In the genomic region with DNA sequence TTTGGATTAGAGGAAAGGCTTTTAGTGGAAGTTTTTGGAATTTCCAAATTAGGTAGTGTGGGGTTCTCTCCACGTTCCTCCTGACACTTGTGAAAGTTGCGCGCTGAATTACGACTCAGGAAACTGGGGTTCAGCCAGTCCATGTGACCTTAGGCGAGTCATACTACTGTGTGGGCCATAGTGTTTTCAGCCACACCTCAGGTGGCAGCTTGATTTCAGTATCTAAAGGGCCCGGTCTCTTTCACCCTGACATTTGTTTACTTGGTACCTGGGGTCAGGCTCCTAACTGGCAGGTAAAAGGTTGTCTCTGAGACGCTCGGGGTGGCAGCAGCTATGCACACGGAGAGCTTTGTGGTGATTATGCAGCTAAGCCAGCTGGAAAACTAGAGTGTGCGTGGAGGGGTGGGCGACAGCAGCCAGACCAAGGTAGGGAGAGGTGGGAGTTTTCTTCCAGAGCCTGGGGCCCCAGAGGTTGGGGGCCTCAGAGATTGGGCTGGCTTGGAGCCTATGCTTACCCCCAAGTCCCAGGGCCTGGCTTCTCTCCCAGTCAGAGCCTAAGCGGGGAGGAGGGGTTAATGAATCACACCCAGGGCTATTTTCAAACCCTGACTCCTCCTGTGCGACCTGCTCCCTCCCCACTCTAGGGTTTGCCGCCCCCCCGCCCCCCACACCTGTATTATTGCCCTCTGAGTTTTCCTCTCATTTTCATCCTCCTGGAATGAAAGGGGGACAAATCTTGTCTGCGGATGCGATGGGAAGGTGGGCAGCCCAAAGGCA, we compare ENCODE assay signal across 9 cellular contexts. TPM values are rescaled to one million over a fixed set of nuclear protein-coding genes. Genes with fewer than 3 reads are reported as not detected.
DNase-seq lines count a peak whose midpoint lies in the region; ATAC-seq, FAIRE-seq and TF ChIP-seq lines count a peak whose summit lies in the region.
"Had no signal": no experiment of that assay in that cellular context is flagged by ENCODE, and none has a peak within 500 bp of the region (broad histone marks: within the 10 kb centered on the region; RNA-seq: fewer than 3 reads in every experiment).

No MANE protein-coding gene starts in this region.

- no peak for DNase-seq in PC-9
- DNase-seq in foreskin fibroblast, result no peak
- no peak for DNase-seq in sigmoid colon
- no peak for DNase-seq in NCI-H1417 treated with DMSO at 0.1 percent for 48 hours (lab: John Stamatoyannopoulos, UW)
- no peak for DNase-seq in D721Med (ENCODE audit: insufficient read length, low spot score)
- DNase-seq: NCI-H446 had no signal

- intact Hi-C loops in PC-9 (cut with micrococcal nuclease; ENCODE audit: unreplicated experiment), result no loop called here
- intact Hi-C loops in sigmoid colon (cut with DNase I), result no loop called here

- POLR2A ChIA-PET in PC-9 (lab: Charles Lee; ENCODE audit: unreplicated experiment), result no interaction called here

- no peaks in the 10 kb centered on the region for H3K4me1 ChIP-seq in PC-9 (replicated peaks; ENCODE audit: insufficient read depth)
- peaks cover 0 to 5% (median 0%) of the 10 kb centered on the region in 4 donors for H3K4me1 ChIP-seq in sigmoid colon

- peak overlapping the region; percentile 75; the same call in 1 of the 2 replicates for H2AFZ ChIP-seq in PC-9

- peak overlapping the region; percentile 52; the same call in 1 of the 2 replicates for H3K4me3 ChIP-seq in PC-9
- H3K4me3 ChIP-seq in foreskin fibroblast (ENCODE audit: low read depth in 1 of 2, low read length in 2 of 2), result peak overlapping the region; percentile 53 to 56
- peak overlapping the region; percentile 40 to 59 (median 54) for H3K4me3 ChIP-seq in sigmoid colon

- no peaks in the 10 kb centered on the region for H4K20me1 ChIP-seq in PC-9 (ENCODE audit: insufficient read depth)

- no TSS peak for BruUV-seq in PC-9 (replicated peaks; lab: Mats Ljungman, UMichigan)

- peak overlapping the region; percentile 73 for H3K4me2 ChIP-seq in PC-9

- no peaks in the 10 kb centered on the region for H3K79me2 ChIP-seq in PC-9 (ENCODE audit: low read depth)

- TF ChIP-seq EP300 in sigmoid colon (IDR thresholded peaks at IDR 0.05), result no peak

- no peaks in the 10 kb centered on the region for H3K36me3 ChIP-seq in PC-9 (ENCODE audit: low read depth)
- H3K36me3 ChIP-seq in sigmoid colon, result no peaks in the 10 kb centered on the region

- WGBS in sigmoid colon, 2 donors, result 44 to 59% methylated on average over 17 of the region's 17 CpGs

- H3K27ac ChIP-seq in PC-9, result no peak overlapping the region
- H3K27ac ChIP-seq in sigmoid colon, result peak overlapping the region in 3 of 4 donors; percentile 56 to 77 (median 73)

- FAIRE-seq in D721Med (lab: Jason Lieb, UNC), result no peak

- CTCF ChIA-PET in PC-9 (lab: Charles Lee), result interaction anchor here (0.6 kb wide), 1 partner anchor 20 kb away, joined by 3 read pairs; no protein-coding TSS in a partner anchor

- TF ChIP-seq CTCF in PC-9 (conservative IDR thresholded peaks at IDR 0.05) (no peak), foreskin fibroblast (IDR thresholded peaks at IDR 0.05; ENCODE audit: low read depth, low read length) (no peak), sigmoid colon (IDR thresholded peaks at IDR 0.05) (no peak), D721Med (IDR thresholded peaks at IDR 0.05; ENCODE audit: insufficient read depth, missing control alignments) (no peak)

- H3K9me3 ChIP-seq in PC-9 (ENCODE audit: insufficient read depth, low read depth) (no peaks in the 10 kb centered on the region), sigmoid colon (no peaks in the 10 kb centered on the region)

- H3K27me3 ChIP-seq in PC-9 (ENCODE audit: insufficient read depth, low read depth), result no peaks in the 10 kb centered on the region
- H3K27me3 ChIP-seq in sigmoid colon, result peaks cover 0 to 3% (median 0%) of the 10 kb centered on the region in 3 donors

- no peaks in the 10 kb centered on the region for H3F3A ChIP-seq in PC-9 (ENCODE audit: insufficient read depth, low read depth)

- TF ChIP-seq POLR2A in sigmoid colon (IDR thresholded peaks at IDR 0.05), result no peak

- ATAC-seq in GM19372 (IDR thresholded peaks at IDR 0.05; ENCODE audit: low read depth, unreplicated experiment) (peak; percentile 57), HG03565 (IDR thresholded peaks at IDR 0.05; ENCODE audit: unreplicated experiment) (no peak)
- ATAC-seq in activated CD4-positive, CD25-positive, alpha-beta regulatory T cell treated with anti-CD3 and anti-CD28 coated beads, Interleukin-2, amount 50 U/mL, for 24 hours, result no peak

- H3K9me2 ChIP-seq in PC-9 (ENCODE audit: insufficient read depth), result no peaks in the 10 kb centered on the region

RNA-seq across cellular contexts. Expression of a gene that starts 47.2 kb away (rescaled TPM):
- total RNA-seq in PC-9 (2021) (1.6 and 2.2 TPM in 2 replicates), sigmoid colon (10 to 100 TPM in 1 of 4 donors, 1 to 10 TPM in 3; 5.3 to 10.7 (median 8.5) TPM)
- polyA plus RNA-seq in sigmoid colon, result 1 to 10 TPM in 2 of 3 donors, under 1 TPM in 1; 0.92 to 2.9 (median 2.4) TPM
